23 cellular contexts compared by ENCODE assay signal in genomic region chr18:10317864-10318685, GRCh38.
"Had no signal": no experiment of that assay in that cellular context is flagged by ENCODE, and none has a peak within 500 bp of the region (broad histone marks: within the 10 kb centered on the region; RNA-seq: fewer than 3 reads in every experiment).

No MANE protein-coding gene starts in this region.

- H3K27ac ChIP-seq: breast epithelium, gastroesophageal sphincter, left ventricle myocardium inferior, spleen, testis, transverse colon had no signal

- H3K9me3 ChIP-seq: breast epithelium, gastroesophageal sphincter, left ventricle myocardium inferior, mucosa of descending colon, spleen, testis, transverse colon had no signal

- DNase-seq: activated CD4-positive, alpha-beta memory T cell treated with anti-CD3 and anti-CD28 coated beads for 36 hours; activated CD4-positive, alpha-beta T cell treated with anti-CD3 and anti-CD28 coated beads for 48 hours; activated CD8-positive, alpha-beta memory T cell treated with anti-CD3 and anti-CD28 coated beads, Interleukin-2, amount 50 U/mL, for 4 hours; activated gamma-delta T cell treated with Interleukin-2 at 50 U/mL for 16 hours; activated T-cell treated with anti-CD3 and anti-CD28 coated beads, Interleukin-2, amount 50 U/mL, for 1 hour; effector memory CD8-positive, alpha-beta T cell; hippocampal formation; islet precursor cell; left ventricle myocardium inferior; mucosa of descending colon; posterior cingulate gyrus; right cardiac atrium; spleen; stimulated activated naive CD4-positive, alpha-beta T cell treated with Interleukin-2 at 50 U/mL for 16 hours; testis; transverse colon had no signal

- H3K27me3 ChIP-seq: breast epithelium, gastroesophageal sphincter, spleen, testis, transverse colon had no signal

- H3K36me3 ChIP-seq: breast epithelium, gastroesophageal sphincter, left ventricle myocardium inferior, spleen, transverse colon had no signal

- H3K9me3 Mint-ChIP-seq: activated CD4-positive, alpha-beta memory T cell treated with anti-CD3 and anti-CD28 coated beads for 36 hours; activated naive CD4-positive, alpha-beta T cell treated with anti-CD3 and anti-CD28 coated beads, Interleukin-2, amount 50 U/mL, for 24 hours; activated T-helper 1 cell treated with anti-CD3 and anti-CD28 coated beads, Interleukin-12 subunit alpha, Interleukin-12 subunit beta, Interleukin-2, Interleukin-4 antibody, amounts not matched to agents 30 ng/mL and 10 ng/mL and 1 ng/mL, durations not matched to agents 14 hours and 24 hours and 36 hours; nephron had no signal

- H3K4me1 ChIP-seq: gastroesophageal sphincter, left ventricle myocardium inferior, testis, transverse colon had no signal

- H3K4me3 Mint-ChIP-seq: activated CD4-positive, alpha-beta memory T cell treated with anti-CD3 and anti-CD28 coated beads for 36 hours; activated naive CD4-positive, alpha-beta T cell treated with anti-CD3 and anti-CD28 coated beads, Interleukin-2, amount 50 U/mL, for 24 hours; activated T-helper 1 cell treated with anti-CD3 and anti-CD28 coated beads, Interleukin-12 subunit alpha, Interleukin-12 subunit beta, Interleukin-2, Interleukin-4 antibody, amounts not matched to agents 30 ng/mL and 10 ng/mL and 1 ng/mL, durations not matched to agents 14 hours and 24 hours and 36 hours; effector memory CD8-positive, alpha-beta T cell; nephron had no signal

- H3K4me3 ChIP-seq: breast epithelium, gastroesophageal sphincter, left ventricle myocardium inferior, lung, mucosa of descending colon, spleen, testis, transverse colon had no signal

- H3K4me1 Mint-ChIP-seq: activated naive CD4-positive, alpha-beta T cell treated with anti-CD3 and anti-CD28 coated beads, Interleukin-2, amount 50 U/mL, for 24 hours had no signal

- ATAC-seq: activated CD4-positive, CD25-positive, alpha-beta regulatory T cell treated with anti-CD3 and anti-CD28 coated beads, Interleukin-2, amount 50 U/mL, for 24 hours; effector memory CD8-positive, alpha-beta T cell; mucosa of descending colon had no signal

- H3K27me3 Mint-ChIP-seq: activated CD4-positive, alpha-beta memory T cell treated with anti-CD3 and anti-CD28 coated beads for 36 hours; activated naive CD4-positive, alpha-beta T cell treated with anti-CD3 and anti-CD28 coated beads, Interleukin-2, amount 50 U/mL, for 24 hours had no signal

- H3K27ac Mint-ChIP-seq: activated CD4-positive, alpha-beta memory T cell treated with anti-CD3 and anti-CD28 coated beads for 36 hours; activated naive CD4-positive, alpha-beta T cell treated with anti-CD3 and anti-CD28 coated beads, Interleukin-2, amount 50 U/mL, for 24 hours; activated T-helper 1 cell treated with anti-CD3 and anti-CD28 coated beads, Interleukin-12 subunit alpha, Interleukin-12 subunit beta, Interleukin-2, Interleukin-4 antibody, amounts not matched to agents 30 ng/mL and 10 ng/mL and 1 ng/mL, durations not matched to agents 14 hours and 24 hours and 36 hours; effector memory CD8-positive, alpha-beta T cell; nephron had no signal

- H3K36me3 Mint-ChIP-seq: activated CD4-positive, alpha-beta memory T cell treated with anti-CD3 and anti-CD28 coated beads for 36 hours; activated naive CD4-positive, alpha-beta T cell treated with anti-CD3 and anti-CD28 coated beads, Interleukin-2, amount 50 U/mL, for 24 hours had no signal
